ENCODE assay signal across 22 cellular contexts in genomic region chr13:49789961-49790360, GRCh38. TPM values are rescaled to one million over a fixed set of nuclear protein-coding genes. Genes with fewer than 3 reads are reported as not detected.
DNase-seq lines count a peak whose midpoint lies in the region; ATAC-seq, FAIRE-seq and TF ChIP-seq lines count a peak whose summit lies in the region.
"Had no signal": no experiment of that assay in that cellular context is flagged by ENCODE, and none has a peak within 500 bp of the region (broad histone marks: within the 10 kb centered on the region; RNA-seq: fewer than 3 reads in every experiment).

No MANE protein-coding gene starts in this region.

- POLR2A ChIA-PET in Caco-2 (lab: Charles Lee) (no interaction called here), K562 (lab: Yijun Ruan, JAX) (interaction anchor here (0.8 to 2.4 kb wide), 3 partner anchors 8 to 48 kb away, joined by 3 to 11 read pairs (median 3); no protein-coding TSS in a partner anchor)

- in situ Hi-C loops in K562 (cut with MboI), result no loop called here

- DNase-seq in Caco-2 (no peak), K562 (ENCODE audit: extremely low read depth in 1 of 4, low spot score in 3 of 4) (peak in 1 of 4 experiments; percentile 46), NCI-H1105 (lab: John Stamatoyannopoulos, UW) (no peak), NCI-H2029 (lab: John Stamatoyannopoulos, UW) (no peak)
- no peak for DNase-seq in activated naive CD4-positive, alpha-beta T cell treated with anti-CD3 and anti-CD28 coated beads, Interleukin-2, amount 10 ng/mL, durations not matched to agents 7 days and 5 days
- DNase-seq: activated CD4-positive, alpha-beta T cell treated with anti-CD3 and anti-CD28 coated beads for 1 hour; activated naive CD4-positive, alpha-beta T cell treated with anti-CD3 and anti-CD28 coated beads for 36 hours; body of pancreas; DMS153; left ventricle myocardium superior; MM.1S; NCI-H2081 treated with DMSO at 0.1 percent for 48 hours; NCI-H524 treated with DMSO at 0.1 percent for 48 hours; SIG-M5; stimulated activated CD4-positive, alpha-beta T cell treated with anti-CD3 and anti-CD28 coated beads, Interleukin-12 subunit alpha, Interleukin-12 subunit beta, amount 100 ng/mL, for 4 hours; T-helper 9 cell had no signal

- H3K27ac Mint-ChIP-seq in Caco-2 (ENCODE audit: unreplicated experiment), result peak overlapping the region; percentile 13
- H3K27ac Mint-ChIP-seq in activated naive CD4-positive, alpha-beta T cell treated with anti-CD3 and anti-CD28 coated beads, Interleukin-2, amount 10 ng/mL, durations not matched to agents 7 days and 5 days, result no peak overlapping the region
- H3K27ac Mint-ChIP-seq: activated naive CD4-positive, alpha-beta T cell treated with anti-CD3 and anti-CD28 coated beads for 36 hours; B cell had no signal

- WGBS in K562 (ENCODE audit: insufficient coverage, low coverage, missing lambda C conversion rate), result 37% methylated on average over 8 of the region's 8 CpGs

- no peak for TF ChIP-seq RAD21 in K562 (CRISPR knock-in tag; conservative IDR thresholded peaks at IDR 0.05 in 1 of 2, IDR thresholded peaks at IDR 0.05 in 1 of 2)

- peaks cover 2% of the 10 kb centered on the region; the same call in 1 of the 2 replicates for H3K36me3 ChIP-seq in Caco-2 (ENCODE audit: control insufficient read depth, insufficient read depth, low read length)
- no peaks in the 10 kb centered on the region for H3K36me3 ChIP-seq in Loucy (ENCODE audit: insufficient read depth, low read length)
- H3K36me3 ChIP-seq in K562 (ENCODE audit: control insufficient read depth, insufficient read depth, low read length), result peaks cover 7% of the 10 kb centered on the region; the same call in 2 of the 3 replicates
- H3K36me3 ChIP-seq in neuron (ENCODE audit: insufficient read depth, low read length), result no peaks in the 10 kb centered on the region
- H3K36me3 ChIP-seq: prostate gland, thoracic aorta had no signal

- peaks cover 46% of the 10 kb centered on the region for H3K4me1 ChIP-seq in Caco-2
- H3K4me1 ChIP-seq in Loucy (ENCODE audit: insufficient read depth, low read length, poor library complexity, severe bottlenecking), result peaks cover 58% of the 10 kb centered on the region
- peaks cover 22 to 31% of the 10 kb centered on the region in 2 experiments; a peak in 4 of 5 replicates for H3K4me1 ChIP-seq in K562 (replicated peaks in 1 of 2; ENCODE audit: control insufficient read depth in 2 of 2, insufficient read depth in 2 of 2, low read length in 2 of 2)
- H3K4me1 ChIP-seq in neuron (ENCODE audit: insufficient read depth, low read length), result peaks cover 14% of the 10 kb centered on the region
- H3K4me1 ChIP-seq: prostate gland had no signal

- no peaks in the 10 kb centered on the region for H3K9me2 ChIP-seq in Loucy (replicated peaks; ENCODE audit: low read depth, low read length)

- FAIRE-seq in K562 (lab: Jason Lieb, UNC), result no peak

- H3K9ac ChIP-seq in Loucy (ENCODE audit: low read depth, low read length, poor library complexity, severe bottlenecking) (peak overlapping the region; percentile 83), K562 (ENCODE audit: insufficient read depth in 1 of 2, low read depth in 2 of 2, low read length in 2 of 2) (no peak overlapping the region)

- H3K9me3 Mint-ChIP-seq in Caco-2 (ENCODE audit: unreplicated experiment), result no peaks in the 10 kb centered on the region
- no peaks in the 10 kb centered on the region for H3K9me3 Mint-ChIP-seq in activated naive CD4-positive, alpha-beta T cell treated with anti-CD3 and anti-CD28 coated beads, Interleukin-2, amount 10 ng/mL, durations not matched to agents 7 days and 5 days
- H3K9me3 Mint-ChIP-seq: activated naive CD4-positive, alpha-beta T cell treated with anti-CD3 and anti-CD28 coated beads for 36 hours had no signal

- peak overlapping the region; percentile 96 for H3K4me2 ChIP-seq in Loucy (ENCODE audit: low read depth, low read length, poor library complexity, severe bottlenecking)
- peak overlapping the region; percentile 47 for H3K4me2 ChIP-seq in K562 (ENCODE audit: insufficient read depth, low read length)

- H3K27me3 Mint-ChIP-seq in Caco-2 (ENCODE audit: insufficient read depth, unreplicated experiment), result no peaks in the 10 kb centered on the region
- H3K27me3 Mint-ChIP-seq in activated naive CD4-positive, alpha-beta T cell treated with anti-CD3 and anti-CD28 coated beads, Interleukin-2, amount 10 ng/mL, durations not matched to agents 7 days and 5 days, result no peaks in the 10 kb centered on the region
- H3K27me3 Mint-ChIP-seq: B cell had no signal

- H3K79me2 ChIP-seq in Loucy (ENCODE audit: insufficient read depth, low read length) (peaks cover 71% of the 10 kb centered on the region), K562 (ENCODE audit: control insufficient read depth, insufficient read depth, low read length) (peaks cover 70% of the 10 kb centered on the region)

- TF ChIP-seq CTCF in Caco-2 (IDR thresholded peaks at IDR 0.05; ENCODE audit: insufficient read depth in 1 of 2, low read depth in 1 of 2, low read length in 1 of 2, severe bottlenecking in 1 of 2, unreplicated experiment in 1 of 2), result no peak
- no peak for TF ChIP-seq CTCF in Loucy (conservative IDR thresholded peaks at IDR 0.05; ENCODE audit: low read length)
- no peak for TF ChIP-seq CTCF in K562 (IDR thresholded peaks at IDR 0.05 in 2 of 3, conservative IDR thresholded peaks at IDR 0.05 in 1 of 3; ENCODE audit: insufficient read depth in 2 of 3, low read depth in 1 of 3, low read length in 3 of 3)

- H2AFZ ChIP-seq in Loucy (ENCODE audit: low read length) (no peak overlapping the region), K562 (ENCODE audit: low read depth, low read length) (no peak overlapping the region), neuron (ENCODE audit: low read depth, low read length) (no peak overlapping the region)

- H3K4me3 ChIP-seq in Caco-2 (ENCODE audit: low read depth, low read length), result no peak overlapping the region
- H3K4me3 ChIP-seq in Loucy (ENCODE audit: low read length, poor library complexity, severe bottlenecking), result peak overlapping the region; percentile 91
- no peak overlapping the region for H3K4me3 ChIP-seq in K562
- peak overlapping the region; percentile 74 for H3K4me3 ChIP-seq in neuron (ENCODE audit: low read length)
- H3K4me3 ChIP-seq: body of pancreas, prostate gland had no signal

- intact Hi-C loops in Caco-2 (cut with micrococcal nuclease; ENCODE audit: unreplicated experiment) (loop anchor here (2.0 kb wide), 1 partner anchor 99 kb away; the partner anchor contains the start of gene EBPL), K562 (cut with micrococcal nuclease) (loop anchor here (5.0 kb wide), 2 partner anchors 118 to 138 kb away; no protein-coding TSS in a partner anchor)

- H3K4me1 Mint-ChIP-seq in Caco-2 (ENCODE audit: low read depth, unreplicated experiment), result peaks cover 31% of the 10 kb centered on the region
- peaks cover 39% of the 10 kb centered on the region for H3K4me1 Mint-ChIP-seq in activated naive CD4-positive, alpha-beta T cell treated with anti-CD3 and anti-CD28 coated beads, Interleukin-2, amount 10 ng/mL, durations not matched to agents 7 days and 5 days

- no peak for ATAC-seq in K562
- ATAC-seq: body of pancreas, left ventricle myocardium superior had no signal

- H3F3A ChIP-seq in Loucy (ENCODE audit: low read depth), result no peaks in the 10 kb centered on the region

- H3K27me3 ChIP-seq in Caco-2 (replicated peaks; ENCODE audit: control insufficient read depth, insufficient read depth, low read length) (no peaks in the 10 kb centered on the region), Loucy (ENCODE audit: insufficient read depth, low read length, poor library complexity, severe bottlenecking) (no peaks in the 10 kb centered on the region), K562 (ENCODE audit: control insufficient read depth in 2 of 2, insufficient read depth in 2 of 2, low read length in 2 of 2) (no peaks in the 10 kb centered on the region), neuron (ENCODE audit: insufficient read depth, low read length) (no peaks in the 10 kb centered on the region)
- H3K27me3 ChIP-seq: body of pancreas had no signal

- no peak for TF ChIP-seq POLR2A in K562 (conservative IDR thresholded peaks at IDR 0.05)

- H4K20me1 ChIP-seq in Loucy (ENCODE audit: insufficient read depth, low read length, poor library complexity, severe bottlenecking), result peaks cover 58% of the 10 kb centered on the region
- peaks cover 4% of the 10 kb centered on the region; the same call in 1 of the 2 replicates for H4K20me1 ChIP-seq in K562 (replicated peaks; ENCODE audit: control insufficient read depth, insufficient read depth, low read length)

- BruUV-seq in Caco-2 (replicated peaks; lab: Mats Ljungman, UMichigan), result no TSS peak
- BruUV-seq in K562 (replicated peaks; lab: Mats Ljungman, UMichigan), result no TSS peak

- no peak for TF ChIP-seq EP300 in K562 (IDR thresholded peaks at IDR 0.05; ENCODE audit: low read length)

- H3K9me3 ChIP-seq in Caco-2, result no peaks in the 10 kb centered on the region
- no peaks in the 10 kb centered on the region for H3K9me3 ChIP-seq in Loucy (ENCODE audit: insufficient read depth, low read depth, low read length)
- no peaks in the 10 kb centered on the region for H3K9me3 ChIP-seq in K562 (replicated peaks; ENCODE audit: control insufficient read depth, insufficient read depth, low read depth, low read length)
- peaks cover 4% of the 10 kb centered on the region for H3K9me3 ChIP-seq in neuron (ENCODE audit: low read length)
- H3K9me3 ChIP-seq: body of pancreas, prostate gland, thoracic aorta had no signal

- no peaks in the 10 kb centered on the region for H3K9me1 ChIP-seq in K562 (ENCODE audit: control insufficient read depth, insufficient read depth, low read length)

- H3K36me3 Mint-ChIP-seq in Caco-2 (ENCODE audit: insufficient read depth, unreplicated experiment), result peaks cover 23% of the 10 kb centered on the region
- H3K36me3 Mint-ChIP-seq in activated naive CD4-positive, alpha-beta T cell treated with anti-CD3 and anti-CD28 coated beads, Interleukin-2, amount 10 ng/mL, durations not matched to agents 7 days and 5 days, result peaks cover 19% of the 10 kb centered on the region

- CTCF ChIA-PET in Caco-2 (lab: Charles Lee), result no interaction called here
- CTCF ChIA-PET in K562 (lab: Yijun Ruan, JAX; ENCODE audit: low intra/inter-chr PET ratio), result interaction anchor here (0.6 kb wide), 1 partner anchor 229 kb away, joined by 5 read pairs; no protein-coding TSS in a partner anchor
- CTCF ChIA-PET in activated naive CD4-positive, alpha-beta T cell treated with anti-CD3 and anti-CD28 coated beads, Interleukin-2, amount 10 ng/mL, durations not matched to agents 7 days and 5 days (lab: Charles Lee), result interaction anchor here (1.1 to 1.4 kb wide), 3 partner anchors 55 to 120 kb away, joined by 3 read pairs; no protein-coding TSS in a partner anchor

- H3K27ac ChIP-seq in K562 (ENCODE audit: extremely low read depth, low read depth, low read length), result no peak overlapping the region
- H3K27ac ChIP-seq: epithelial cell of prostate, thoracic aorta had no signal

- peak overlapping the region; percentile 2 for H3K4me3 Mint-ChIP-seq in Caco-2 (ENCODE audit: unreplicated experiment)
- H3K4me3 Mint-ChIP-seq in activated naive CD4-positive, alpha-beta T cell treated with anti-CD3 and anti-CD28 coated beads, Interleukin-2, amount 10 ng/mL, durations not matched to agents 7 days and 5 days, result no peak overlapping the region

RNA-seq across cellular contexts. Expression of gene KPNA3, which starts 2.5 kb away (rescaled TPM):
- total RNA-seq in Caco-2 (2022) (81.3 and 81.9 TPM in 2 replicates), K562 (2014; rRNA removed) (8.5 and 8.9 TPM in 2 replicates), K562 (2014; rRNA removed; fragmentation: Illumina TruSeq; extraction: Trizol) (17.8 and 19.9 TPM in 2 replicates), K562 (2015; rRNA removed; fragmentation: Illumina TruSeq; extraction: Trizol) (15.7 and 15.8 TPM in 2 replicates), K562 (2021) (19.9 and 21.3 TPM in 2 replicates)
- total RNA-seq in K562 (2011; cell fraction: chromatin; rRNA removed; ENCODE audit: low replicate concordance), result 3.7 and 11.6 TPM in 2 replicates
- total RNA-seq in K562 (2011; cell fraction: nucleolus; rRNA removed), result 2.7 and 3.4 TPM in 2 replicates
- 5.7 and 8.9 TPM in 2 replicates for total RNA-seq in K562 (2011; cell fraction: nucleoplasm; rRNA removed)
- polyA plus RNA-seq in K562 (2011; rRNA removed) (10.0 and 17.9 TPM in 2 replicates), K562 (2014; fragmentation: Illumina TruSeq; extraction: Trizol) (19.7 and 23.4 TPM in 2 replicates), K562 (2014; fragmentation: Nextera tagmentation; extraction: Ambion mirVana) (10 to 100 TPM in 1 of 2 experiments, 1 to 10 TPM in 1; 10.0 to 11.0 TPM), K562 (2014; rRNA removed) (10.7 and 10.8 TPM in 2 replicates)
- polyA plus RNA-seq in K562 (2011; cell fraction: cytosol; rRNA removed), result 6.1 and 10.0 TPM in 2 replicates
- 4.4 and 6.8 TPM in 2 replicates for polyA plus RNA-seq in K562 (2011; cell fraction: nucleus; rRNA removed)
- 12.5 and 16.2 TPM in 2 replicates for polyA plus RNA-seq in K562 (2012)
- polyA minus RNA-seq in K562 (2011; rRNA and poly(A)+ RNA removed), result 22.3 and 24.5 TPM in 2 replicates
- 10.8 and 14.4 TPM in 2 replicates for polyA minus RNA-seq in K562 (2011; cell fraction: cytosol; rRNA and poly(A)+ RNA removed)
- 2.6 and 5.4 TPM in 2 replicates for polyA minus RNA-seq in K562 (2011; cell fraction: nucleus; rRNA and poly(A)+ RNA removed)

Comparison
In these comparisons a context has a peak if more than half of its experiments do, and no peak if none do; other contexts are left out.
1. H3K4me3 ChIP-seq: peak in Loucy (single experiment) and neuron (single experiment); none in Caco-2 (single experiment) and K562 (single experiment).